In the genomic region with DNA sequence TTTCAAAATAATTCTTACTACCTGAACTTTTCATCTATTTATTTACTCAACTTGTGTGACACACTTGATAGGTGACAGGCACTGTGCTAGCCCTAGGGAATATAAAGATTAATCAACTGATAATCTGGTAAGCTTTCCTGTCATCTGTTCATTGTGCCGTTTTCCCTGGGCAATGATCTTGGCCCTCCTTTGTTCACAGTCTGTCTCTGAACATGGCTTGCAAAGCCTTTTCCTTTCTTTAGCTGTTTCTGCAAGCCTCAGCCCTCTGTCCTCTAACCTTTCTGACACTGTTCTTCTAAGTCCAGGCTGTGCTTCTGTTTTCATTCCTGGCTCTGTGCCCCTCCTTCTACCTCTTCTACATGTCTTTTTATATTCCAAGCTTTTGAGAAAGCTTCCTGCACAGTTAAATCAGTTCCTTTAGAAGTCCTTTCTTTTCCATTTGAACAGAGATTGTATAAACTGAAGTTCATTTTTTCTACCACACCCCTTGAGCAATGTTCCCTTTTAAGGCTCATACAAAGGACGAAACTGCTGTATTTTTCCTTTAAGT, we compare ENCODE assay signal across 12 cellular contexts.
DNase-seq lines count a peak whose midpoint lies in the region; ATAC-seq and TF ChIP-seq lines count a peak whose summit lies in the region.
"Had no signal": no experiment of that assay in that cellular context is flagged by ENCODE, and none has a peak within 500 bp of the region (broad histone marks: within the 10 kb centered on the region; RNA-seq: fewer than 3 reads in every experiment).

No MANE protein-coding gene starts in this region.

- DNase-seq in LNCaP clone FGC (ENCODE audit: low read depth) (peak; percentile 2), dermis blood vessel endothelial cell (peak; percentile 61), medulla oblongata (ENCODE audit: extremely low spot score) (peak; percentile 23)
- DNase-seq in stimulated activated CD4-positive, alpha-beta T cell treated with anti-CD3 and anti-CD28 coated beads, Interleukin-4, amount 100 ng/mL, for 1 hour: no peak
- DNase-seq in stimulated activated CD4-positive, alpha-beta T cell treated with anti-CD3 and anti-CD28 coated beads, Interleukin-2, amount 100 ng/mL, for 24 hours: no peak
- DNase-seq: activated T-cell treated with anti-CD3 and anti-CD28 coated beads, Interleukin-2, amount 50 U/mL, for 1 hour; NCI-H1694 treated with DMSO at 0.1 percent for 48 hours had no signal

- no peak overlapping the region for H3K4me3 ChIP-seq in LNCaP clone FGC (ENCODE audit: low read depth, low read length)
- H3K4me3 ChIP-seq: tibial nerve had no signal

- 0 out of 2 replicates have a peak overlapping the region, but pooled peaks have one; percentile 13 for H3K27ac ChIP-seq in 22Rv1
- H3K27ac ChIP-seq: brain microvascular endothelial cell had no signal

- ATAC-seq in HG03159 (IDR thresholded peaks at IDR 0.05; ENCODE audit: unreplicated experiment) (no peak), HG03097 (IDR thresholded peaks at IDR 0.05; ENCODE audit: low FRiP score, unreplicated experiment) (no peak)

- no peak for TF ChIP-seq CTCF in 22Rv1 (IDR thresholded peaks at IDR 0.05)
- TF ChIP-seq CTCF in LNCaP clone FGC (IDR thresholded peaks at IDR 0.05; ENCODE audit: control insufficient read depth, extremely low read depth, insufficient read depth): no peak

Comparison
In these comparisons a context has a peak if more than half of its experiments do, and no peak if none do; other contexts are left out.
1. DNase-seq: peak in LNCaP clone FGC (single experiment), dermis blood vessel endothelial cell (single experiment) and medulla oblongata (single experiment); none in stimulated activated CD4-positive, alpha-beta T cell treated with anti-CD3 and anti-CD28 coated beads, Interleukin-4, amount 100 ng/mL, for 1 hour (single experiment) and stimulated activated CD4-positive, alpha-beta T cell treated with anti-CD3 and anti-CD28 coated beads, Interleukin-2, amount 100 ng/mL, for 24 hours (0 of 2).